In the genomic region with DNA sequence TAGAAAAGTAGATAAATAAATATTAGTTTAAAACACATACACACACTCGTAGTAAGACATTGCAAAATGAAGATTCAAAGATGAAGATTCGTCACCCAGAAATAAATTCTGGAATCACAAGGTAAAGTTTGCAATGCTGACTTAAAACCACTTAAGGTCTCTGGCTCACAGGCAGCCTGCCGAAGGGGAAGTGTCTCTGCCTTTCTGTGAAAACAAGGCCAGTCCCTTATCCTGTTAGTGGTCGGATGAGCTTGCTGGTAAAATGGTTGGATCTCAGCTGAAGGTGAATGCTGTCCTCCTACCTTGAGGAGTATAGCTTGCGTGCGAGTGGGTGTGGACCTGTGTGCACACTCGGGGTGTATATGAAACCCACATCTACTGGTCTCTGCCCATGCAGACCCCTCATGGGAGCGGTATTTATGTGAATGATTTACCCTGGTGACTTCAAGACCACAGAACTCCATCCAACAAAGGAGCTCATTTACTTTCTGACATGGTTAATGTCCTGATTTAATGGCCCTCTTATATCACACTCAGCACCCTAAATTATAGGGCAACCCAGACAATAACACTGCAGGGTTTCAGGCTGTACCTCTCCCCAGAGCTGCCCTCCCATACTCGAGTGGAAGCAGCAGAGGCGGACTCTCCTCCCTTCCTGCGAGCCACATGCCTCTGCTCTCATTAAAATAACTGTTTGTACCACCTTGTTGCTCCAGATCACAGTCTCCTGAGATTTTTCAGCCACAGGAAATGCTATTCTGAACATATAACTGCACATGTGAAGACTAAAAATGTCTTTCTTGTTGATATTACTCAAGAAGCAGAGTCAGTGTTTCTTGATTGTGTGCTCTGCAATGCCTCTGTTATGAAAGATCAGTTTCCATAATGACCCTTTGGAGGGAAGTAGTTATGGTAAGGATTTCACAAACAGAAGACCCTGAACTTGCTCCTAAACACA, we compare ENCODE assay signal across 15 cellular contexts. TPM values are rescaled to one million over a fixed set of nuclear protein-coding genes. Genes with fewer than 3 reads are reported as not detected.
DNase-seq lines count a peak whose midpoint lies in the region; ATAC-seq and TF ChIP-seq lines count a peak whose summit lies in the region.
"Had no signal": no experiment of that assay in that cellular context is flagged by ENCODE, and none has a peak within 500 bp of the region (broad histone marks: within the 10 kb centered on the region; RNA-seq: fewer than 3 reads in every experiment).

No MANE protein-coding gene starts in this region.

- no peaks in the 10 kb centered on the region for H3K27me3 ChIP-seq in colonic mucosa
- no peaks in the 10 kb centered on the region for H3K27me3 ChIP-seq in transverse colon
- H3K27me3 ChIP-seq: gastrocnemius medialis had no signal

- H3K4me1 ChIP-seq in colonic mucosa, result no peaks in the 10 kb centered on the region
- no peaks in the 10 kb centered on the region for H3K4me1 ChIP-seq in transverse colon
- H3K4me1 ChIP-seq: gastrocnemius medialis had no signal

- no peak for TF ChIP-seq EP300 in transverse colon (IDR thresholded peaks at IDR 0.05; ENCODE audit: low read depth)

- no peak overlapping the region for H3K4me3 ChIP-seq in colonic mucosa
- H3K4me3 ChIP-seq in transverse colon, result no peak overlapping the region
- H3K4me3 ChIP-seq: gastrocnemius medialis had no signal

- no peaks in the 10 kb centered on the region for H3K36me3 ChIP-seq in colonic mucosa
- H3K36me3 ChIP-seq in transverse colon, result no peaks in the 10 kb centered on the region
- H3K36me3 ChIP-seq: gastrocnemius medialis had no signal

- 60 to 69% methylated on average over 3 to 11 of the region's 11 CpGs for WGBS in transverse colon (ENCODE audit: low coverage in 1 of 2), 2 donors

- no peak for TF ChIP-seq CTCF in colonic mucosa (IDR thresholded peaks at IDR 0.05)
- no peak for TF ChIP-seq CTCF in transverse colon (IDR thresholded peaks at IDR 0.05)

- H3K9me3 ChIP-seq in colonic mucosa (no peaks in the 10 kb centered on the region), transverse colon (no peaks in the 10 kb centered on the region)
- H3K9me3 ChIP-seq: gastrocnemius medialis had no signal

- intact Hi-C loops in colonic mucosa (cut with DNase I) (no loop called here), transverse colon (cut with DNase I; ENCODE audit: low total_unique reads) (no loop called here)

- no peak for TF ChIP-seq POLR2A in transverse colon (IDR thresholded peaks at IDR 0.05)

- H3K9ac ChIP-seq in colonic mucosa (ENCODE audit: low read depth in 2 of 2, low read length in 2 of 2), result no peak overlapping the region

- H3K27ac ChIP-seq in colonic mucosa, result no peak overlapping the region
- H3K27ac ChIP-seq in transverse colon, result no peak overlapping the region
- H3K27ac ChIP-seq: gastrocnemius medialis had no signal

- no peak for ATAC-seq in GM18870 (IDR thresholded peaks at IDR 0.05; ENCODE audit: unreplicated experiment)
- ATAC-seq in HG02938 (IDR thresholded peaks at IDR 0.05; ENCODE audit: unreplicated experiment), result no peak
- ATAC-seq: gastrocnemius medialis, HepG2 had no signal

- in situ Hi-C loops in KBM-7 (cut with MboI; ENCODE audit: low pct_unique_long_range_greater_than_20kb, low sequenced_read_pairs) (no loop called here), transverse colon (cut with MboI; ENCODE audit: low pct_ligation_motif_present in 1 of 4, low pct_unique_long_range_greater_than_20kb in 1 of 4, low sequenced_read_pairs in 3 of 4) (no loop called here)

- DNase-seq in GM19238 (ENCODE audit: insufficient read length, low spot score), result peak; percentile 28
- peak; percentile 3 for DNase-seq in KBM-7
- DNase-seq in OCI-M1 (lab: John Stamatoyannopoulos, UW), result peak; percentile 2
- DNase-seq in medulla oblongata (ENCODE audit: extremely low spot score), result peak; percentile 56
- DNase-seq in colonic mucosa, result no peak
- no peak for DNase-seq in transverse colon
- DNase-seq: gastrocnemius medialis, NCI-H1092 treated with DMSO at 0.1 percent for 48 hours, NCI-H226 had no signal

RNA-seq across cellular contexts. Expression of gene ALDH1A3, which starts 45.9 kb away (rescaled TPM):
- total RNA-seq in colonic mucosa, result 1 to 10 TPM; 3.8 to 7.4 TPM
- total RNA-seq in transverse colon, result 10 to 100 TPM in 3 of 4 donors, 1 to 10 TPM in 1; 6.7 to 39.4 (median 17.9) TPM
- total RNA-seq: activated CD8-positive, alpha-beta memory T cell treated with anti-CD3 and anti-CD28 coated beads for 36 hours; activated T-helper 2 cell treated with anti-CD3 and anti-CD28 coated beads, Interferon-gamma antibody, Interleukin-2, Interleukin-4, amounts not matched to agents 10 μg/mL and 5 μg/mL and 100 μg/mL, durations not matched to agents 14 hours and 24 hours and 36 hours; HepG2; T-helper 1 cell treated with Interleukin-12 subunit alpha and Interleukin-12 subunit beta and Interleukin-4 antibody, amounts not matched to agents 30 ng/mL and 1 ng/mL, for 36 hours had no signal

Comparison
In these comparisons a context has a peak if more than half of its experiments do, and no peak if none do; other contexts are left out.
1. DNase-seq: peak in GM19238 (single experiment), KBM-7 (single experiment), OCI-M1 (single experiment) and medulla oblongata (single experiment); none in colonic mucosa (single experiment) and transverse colon (single experiment).